ENCODE assay signal across 23 cellular contexts in the genomic region with DNA sequence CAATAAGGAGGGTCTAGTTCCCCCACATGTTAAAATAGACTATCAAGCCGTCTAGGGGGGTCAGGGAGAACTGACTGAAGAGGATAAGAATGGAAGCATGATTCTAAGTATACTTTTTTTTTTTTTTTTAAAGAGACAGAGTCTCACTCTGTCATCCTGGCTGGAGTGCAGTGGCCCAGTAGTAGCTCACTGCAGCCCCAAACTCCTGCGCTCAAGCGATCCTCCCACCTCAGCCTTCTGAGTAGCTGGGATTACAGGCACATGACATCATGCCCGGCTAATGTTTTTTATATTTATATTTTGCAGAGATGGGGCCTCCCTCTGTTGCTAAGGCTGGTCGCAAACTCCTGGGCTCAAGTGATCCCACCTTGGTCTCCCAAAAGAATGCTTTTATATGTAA. TPM values are rescaled to one million over a fixed set of nuclear protein-coding genes. Genes with fewer than 3 reads are reported as not detected.
DNase-seq lines count a peak whose midpoint lies in the region; ATAC-seq and TF ChIP-seq lines count a peak whose summit lies in the region.
"Had no signal": no experiment of that assay in that cellular context is flagged by ENCODE, and none has a peak within 500 bp of the region (broad histone marks: within the 10 kb centered on the region; RNA-seq: fewer than 3 reads in every experiment).

No MANE protein-coding gene starts in this region.

- H3K27ac ChIP-seq in smooth muscle cell (ENCODE audit: low read depth) (peak overlapping the region; percentile 8), colonic mucosa (no peak overlapping the region)
- H3K27ac ChIP-seq: A549; BLaER1 treated with 17β-estradiol and CSF1 and Interleukin-3, amounts not matched to agents 10 nM and 100 nM had no signal

- no peak overlapping the region for H3K4me2 ChIP-seq in smooth muscle cell
- H3K4me2 ChIP-seq: A549; BLaER1 treated with 17β-estradiol and CSF1 and Interleukin-3, amounts not matched to agents 10 nM and 100 nM had no signal

- CTCF ChIA-PET in HEK293T (lab: Yijun Ruan, JAX), result no interaction called here

- WGBS in smooth muscle cell (ENCODE audit: low lambda C conversion rate), result 73% methylated on average over 5 of the region's 5 CpGs

- intact Hi-C loops in colonic mucosa (cut with DNase I), result no loop called here

- DNase-seq in HEK293T (ENCODE audit: extremely low spot score) (no peak), NCI-H226 (peak; percentile 35), endothelial cell (ENCODE audit: low spot score) (no peak), smooth muscle cell (lab: John Stamatoyannopoulos, UW; ENCODE audit: unreplicated experiment) (no peak), activated gamma-delta T cell (lab: John Stamatoyannopoulos, UW) (no peak), colonic mucosa (no peak)
- DNase-seq: 8988T; ACHN; AML-193; BE2C; CD4-positive, alpha-beta T cell; CD8-positive, alpha-beta memory T cell; DMS 273 treated with DMSO at 0.1 percent for 48 hours; DMS79; EL; GDM1; GOT3 had no signal

- H3K9me3 ChIP-seq in smooth muscle cell (replicated peaks; ENCODE audit: low read depth), result no peaks in the 10 kb centered on the region
- no peaks in the 10 kb centered on the region for H3K9me3 ChIP-seq in colonic mucosa
- H3K9me3 ChIP-seq: A549; BE2C; BLaER1 treated with 17β-estradiol and CSF1 and Interleukin-3, amounts not matched to agents 10 nM and 100 nM; HAP-1 had no signal

- no peaks in the 10 kb centered on the region for H3K27me3 ChIP-seq in smooth muscle cell (ENCODE audit: low read depth)
- H3K27me3 ChIP-seq in colonic mucosa, result no peaks in the 10 kb centered on the region
- H3K27me3 ChIP-seq: BE2C; BLaER1 treated with 17β-estradiol and CSF1 and Interleukin-3, amounts not matched to agents 10 nM and 100 nM had no signal

- H3F3A ChIP-seq in smooth muscle cell (ENCODE audit: low read depth), result no peaks in the 10 kb centered on the region

- no peaks in the 10 kb centered on the region for H3K27me3 Mint-ChIP-seq in endothelial cell (ENCODE audit: unreplicated experiment)
- H3K27me3 Mint-ChIP-seq: CD4-positive, alpha-beta T cell; CD8-positive, alpha-beta memory T cell had no signal

- H3K4me1 Mint-ChIP-seq in endothelial cell (ENCODE audit: unreplicated experiment), result no peaks in the 10 kb centered on the region

- no peak overlapping the region for H2AFZ ChIP-seq in smooth muscle cell (ENCODE audit: low read depth)

- H3K36me3 Mint-ChIP-seq in endothelial cell (ENCODE audit: low read depth, unreplicated experiment), result peaks cover 19% of the 10 kb centered on the region

- no peak for ATAC-seq in GM19455 (IDR thresholded peaks at IDR 0.05; ENCODE audit: unreplicated experiment)
- ATAC-seq: A549, GM12878 had no signal

- H4K20me1 ChIP-seq in smooth muscle cell (ENCODE audit: low read depth), result peaks cover 23% of the 10 kb centered on the region

- TF ChIP-seq CTCF in endothelial cell (IDR thresholded peaks at IDR 0.05; ENCODE audit: unreplicated experiment) (no peak), smooth muscle cell (IDR thresholded peaks at IDR 0.05; ENCODE audit: borderline replicate concordance, insufficient read depth, poor library complexity, severe bottlenecking) (no peak), colonic mucosa (IDR thresholded peaks at IDR 0.05) (no peak)

- peak overlapping the region; percentile 42 for H3K4me3 Mint-ChIP-seq in endothelial cell (ENCODE audit: unreplicated experiment)
- H3K4me3 Mint-ChIP-seq: CD14-positive monocyte; CD4-positive, alpha-beta T cell; CD8-positive, alpha-beta memory T cell had no signal

- peaks cover 4% of the 10 kb centered on the region for H3K4me1 ChIP-seq in smooth muscle cell (ENCODE audit: low read depth)
- no peaks in the 10 kb centered on the region for H3K4me1 ChIP-seq in colonic mucosa

- POLR2A ChIA-PET in HEK293T (lab: Yijun Ruan, JAX), result interaction anchor here (0.9 kb wide), 1 partner anchor 40 kb away, joined by 3 read pairs; a partner anchor contains a TSS

- no peak overlapping the region for H3K27ac Mint-ChIP-seq in endothelial cell (ENCODE audit: unreplicated experiment)
- H3K27ac Mint-ChIP-seq: CD14-positive monocyte; CD4-positive, alpha-beta T cell; CD8-positive, alpha-beta memory T cell had no signal

- H3K9ac ChIP-seq in smooth muscle cell (ENCODE audit: low read depth) (no peak overlapping the region), colonic mucosa (ENCODE audit: low read depth in 2 of 2, low read length in 2 of 2) (no peak overlapping the region)
- H3K9ac ChIP-seq: BLaER1 treated with 17β-estradiol and CSF1 and Interleukin-3, amounts not matched to agents 10 nM and 100 nM had no signal

- H3K4me3 ChIP-seq in smooth muscle cell (no peak overlapping the region), colonic mucosa (no peak overlapping the region)
- H3K4me3 ChIP-seq: A549; BLaER1 treated with 17β-estradiol and CSF1 and Interleukin-3, amounts not matched to agents 10 nM and 100 nM; GM12878; HAP-1 had no signal

- no peaks in the 10 kb centered on the region for H3K36me3 ChIP-seq in smooth muscle cell (ENCODE audit: low read depth)
- H3K36me3 ChIP-seq in colonic mucosa, result no peaks in the 10 kb centered on the region

- peaks cover 13% of the 10 kb centered on the region for H3K79me2 ChIP-seq in smooth muscle cell (ENCODE audit: low read depth)

- H3K9me3 Mint-ChIP-seq in endothelial cell (ENCODE audit: unreplicated experiment), result no peaks in the 10 kb centered on the region
- H3K9me3 Mint-ChIP-seq: CD14-positive monocyte; CD4-positive, alpha-beta T cell; CD8-positive, alpha-beta memory T cell had no signal

TF ChIP-seq in HEK293T, 16 proteins besides CTCF, POLR2A, EP300 and RAD21:
- no peak for TF ChIP-seq NFRKB (IDR thresholded peaks at IDR 0.05)
- TF ChIP-seq, protein P1, sequence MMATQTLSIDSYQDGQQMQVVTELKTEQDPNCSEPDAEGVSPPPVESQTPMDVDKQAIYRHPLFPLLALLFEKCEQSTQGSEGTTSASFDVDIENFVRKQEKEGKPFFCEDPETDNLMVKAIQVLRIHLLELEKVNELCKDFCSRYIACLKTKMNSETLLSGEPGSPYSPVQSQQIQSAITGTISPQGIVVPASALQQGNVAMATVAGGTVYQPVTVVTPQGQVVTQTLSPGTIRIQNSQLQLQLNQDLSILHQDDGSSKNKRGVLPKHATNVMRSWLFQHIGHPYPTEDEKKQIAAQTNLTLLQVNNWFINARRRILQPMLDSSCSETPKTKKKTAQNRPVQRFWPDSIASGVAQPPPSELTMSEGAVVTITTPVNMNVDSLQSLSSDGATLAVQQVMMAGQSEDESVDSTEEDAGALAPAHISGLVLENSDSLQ (IDR thresholded peaks at IDR 0.05), result no peak
- TF ChIP-seq ZNF384 (IDR thresholded peaks at IDR 0.05), result 0 out of 2 replicates have a peak, but pooled peaks have one; percentile 17
- no peak for TF ChIP-seq SP1 (IDR thresholded peaks at IDR 0.05)
- TF ChIP-seq ELF4 (IDR thresholded peaks at IDR 0.05), result no peak
TF ChIP-seq in HEK293T: peak in this region for 1.

RNA-seq across cellular contexts. Expression of a gene that starts 14.2 kb away (rescaled TPM):
- 90.7 TPM for total RNA-seq in endothelial cell (ENCODE audit: unreplicated experiment)
- total RNA-seq in smooth muscle cell, result 60.6 and 76.6 TPM in 2 replicates
- polyA plus RNA-seq in smooth muscle cell, result 45.2 and 49.1 TPM in 2 replicates
- total RNA-seq in colonic mucosa, result 10 to 100 TPM; 68.7 to 92.4 TPM

RNA-seq across cellular contexts. Expression of a gene that starts 40.0 kb away (rescaled TPM):
- total RNA-seq in endothelial cell (ENCODE audit: unreplicated experiment) (126 TPM), smooth muscle cell (101 and 119 TPM in 2 replicates), colonic mucosa (100 to 1,000 TPM in 1 of 2 donors, 10 to 100 TPM in 1; 92.4 to 135 TPM)
- 44.4 and 55.5 TPM in 2 replicates for polyA plus RNA-seq in smooth muscle cell

RNA-seq across cellular contexts. Expression of a gene that starts 40.2 kb away (rescaled TPM):
- total RNA-seq in endothelial cell (ENCODE audit: unreplicated experiment) (24.8 TPM), smooth muscle cell (56.7 and 107 TPM in 2 replicates), colonic mucosa (10 to 100 TPM; 20.3 to 33.0 TPM)
- polyA plus RNA-seq in smooth muscle cell, result 55.8 and 68.7 TPM in 2 replicates
